In genomic region chr17:8935194-8935593, GRCh38 we compare ENCODE assay signal across 10 cellular contexts. TPM values are rescaled to one million over a fixed set of nuclear protein-coding genes. Genes with fewer than 3 reads are reported as not detected.
DNase-seq lines count a peak whose midpoint lies in the region; ATAC-seq, FAIRE-seq and TF ChIP-seq lines count a peak whose summit lies in the region.
"Had no signal": no experiment of that assay in that cellular context is flagged by ENCODE, and none has a peak within 500 bp of the region (broad histone marks: within the 10 kb centered on the region; RNA-seq: fewer than 3 reads in every experiment).

No MANE protein-coding gene starts in this region.

- H3K27me3 Mint-ChIP-seq in activated T-cell treated with anti-CD3 and anti-CD28 coated beads, Interleukin-2, amount 50 U/mL, for 4 hours (ENCODE audit: low read depth) = no peaks in the 10 kb centered on the region

- TF ChIP-seq POLR2A in GM12891 (IDR thresholded peaks at IDR 0.05; ENCODE audit: low read depth, low read length) = no peak

- H3K4me1 Mint-ChIP-seq in activated T-cell treated with anti-CD3 and anti-CD28 coated beads, Interleukin-2, amount 50 U/mL, for 4 hours (ENCODE audit: low read depth) = peaks cover 71% of the 10 kb centered on the region

- H3K9me3 Mint-ChIP-seq in activated T-cell treated with anti-CD3 and anti-CD28 coated beads, Interleukin-2, amount 50 U/mL, for 4 hours = peaks cover 12% of the 10 kb centered on the region

- peak overlapping the region; percentile 33 for H3K4me3 Mint-ChIP-seq in activated T-cell treated with anti-CD3 and anti-CD28 coated beads, Interleukin-2, amount 50 U/mL, for 4 hours

- DNase-seq in GM12891 (ENCODE audit: insufficient read length, low spot score) (no peak), M059J (ENCODE audit: low read depth) (peak; percentile 37), NCI-H128 (lab: John Stamatoyannopoulos, UW; ENCODE audit: unreplicated experiment) (no peak), DMS53 treated with DMSO at 0.1 percent for 48 hours (lab: John Stamatoyannopoulos, UW; ENCODE audit: unreplicated experiment) (no peak)
- peak; percentile 60 for DNase-seq in activated T-cell treated with anti-CD3 and anti-CD28 coated beads, Interleukin-2, amount 50 U/mL, for 4 hours
- peak; percentile 57 to 65 (median 65) for DNase-seq in stimulated activated CD4-positive, alpha-beta T cell treated with anti-CD3 and anti-CD28 coated beads, Interleukin-12 subunit alpha, Interleukin-12 subunit beta, amount 100 ng/mL, for 48 hours (ENCODE audit: low read depth in 2 of 3, low spot score in 1 of 3)

- peaks cover 32% of the 10 kb centered on the region for H3K36me3 Mint-ChIP-seq in activated T-cell treated with anti-CD3 and anti-CD28 coated beads, Interleukin-2, amount 50 U/mL, for 4 hours (ENCODE audit: insufficient read depth)

- ATAC-seq in activated T-cell treated with anti-CD3 and anti-CD28 coated beads, Interleukin-2, amount 50 U/mL, for 4 hours = peak; percentile 85
- ATAC-seq in HG02571 (IDR thresholded peaks at IDR 0.05; ENCODE audit: unreplicated experiment) = no peak
- ATAC-seq in GM21737 (IDR thresholded peaks at IDR 0.05; ENCODE audit: unreplicated experiment) = no peak
- ATAC-seq: K562 had no signal

- peak; percentile 16 for FAIRE-seq in GM12891 (lab: Jason Lieb, UNC)
- FAIRE-seq: islet of Langerhans, K562 had no signal

TF ChIP-seq in GM12891, 5 proteins besides CTCF, POLR2A, EP300 and RAD21:
- 0 out of 2 replicates have a peak, but pooled peaks have one; percentile 22 for TF ChIP-seq SPI1 (IDR thresholded peaks at IDR 0.05; ENCODE audit: low read depth, low read length)
- no peak for TF ChIP-seq PAX5 (IDR thresholded peaks at IDR 0.05; ENCODE audit: insufficient read depth, low read length, severe bottlenecking)

RNA-seq across cellular contexts. Expression of gene PIK3R5, which starts 30.3 kb away (rescaled TPM):
- polyA plus RNA-seq in GM12891 (2012; ENCODE audit: low read depth, missing spikeins) = 41.2 TPM
- total RNA-seq in M059J (2014; rRNA removed; shearing (Covaris generic)) = not detected in 2 replicates
- total RNA-seq in activated T-cell treated with anti-CD3 and anti-CD28 coated beads, Interleukin-2, amount 50 U/mL, for 4 hours = 10 to 100 TPM in 2 of 3 donors, 1 to 10 TPM in 1; 8.4 to 17.8 (median 13.6) TPM

Comparison
In these comparisons a context has a peak if more than half of its experiments do, and no peak if none do; other contexts are left out.
1. DNase-seq: peak in M059J (single experiment), activated T-cell treated with anti-CD3 and anti-CD28 coated beads, Interleukin-2, amount 50 U/mL, for 4 hours (single experiment) and stimulated activated CD4-positive, alpha-beta T cell treated with anti-CD3 and anti-CD28 coated beads, Interleukin-12 subunit alpha, Interleukin-12 subunit beta, amount 100 ng/mL, for 48 hours (3 of 3); none in GM12891 (single experiment), NCI-H128 (single experiment) and DMS53 treated with DMSO at 0.1 percent for 48 hours (single experiment).
2. ATAC-seq: peak in activated T-cell treated with anti-CD3 and anti-CD28 coated beads, Interleukin-2, amount 50 U/mL, for 4 hours (2 of 2); none in HG02571 (single experiment) and GM21737 (single experiment).